ENCODE assay signal across 9 cellular contexts in genomic region chr21:21200103-21200938, GRCh38.
DNase-seq lines count a peak whose midpoint lies in the region; ATAC-seq, FAIRE-seq and TF ChIP-seq lines count a peak whose summit lies in the region.
"Had no signal": no experiment of that assay in that cellular context is flagged by ENCODE, and none has a peak within 500 bp of the region (broad histone marks: within the 10 kb centered on the region; RNA-seq: fewer than 3 reads in every experiment).

No MANE protein-coding gene starts in this region.

- H3K36me3 Mint-ChIP-seq in CD4-positive, CD25-positive, alpha-beta regulatory T cell, result no peaks in the 10 kb centered on the region
- H3K36me3 Mint-ChIP-seq in mesothelial cell of epicardium (no peaks in the 10 kb centered on the region), glutamatergic neuron (ENCODE audit: unreplicated experiment) (no peaks in the 10 kb centered on the region)

- no peaks in the 10 kb centered on the region for H3K4me1 Mint-ChIP-seq in CD4-positive, CD25-positive, alpha-beta regulatory T cell
- H3K4me1 Mint-ChIP-seq in mesothelial cell of epicardium (peaks cover 7% of the 10 kb centered on the region), glutamatergic neuron (ENCODE audit: low read depth, unreplicated experiment) (no peaks in the 10 kb centered on the region)

- H3K4me3 Mint-ChIP-seq in CD4-positive, CD25-positive, alpha-beta regulatory T cell, result peak overlapping the region in 2 of 4 donors; percentile 21 to 26
- H3K4me3 Mint-ChIP-seq in mesothelial cell of epicardium (no peak overlapping the region), glutamatergic neuron (ENCODE audit: unreplicated experiment) (no peak overlapping the region)

- no peaks in the 10 kb centered on the region for H3K27me3 ChIP-seq in CD4-positive, CD25-positive, alpha-beta regulatory T cell (ENCODE audit: control insufficient read depth, insufficient read depth, low read length)
- H3K27me3 ChIP-seq in pancreas, result no peaks in the 10 kb centered on the region

- H3K27me3 Mint-ChIP-seq in CD4-positive, CD25-positive, alpha-beta regulatory T cell, result no peaks in the 10 kb centered on the region
- H3K27me3 Mint-ChIP-seq in mesothelial cell of epicardium (ENCODE audit: low read depth) (no peaks in the 10 kb centered on the region), glutamatergic neuron (ENCODE audit: unreplicated experiment) (peaks cover 1% of the 10 kb centered on the region)

- peak overlapping the region; percentile 22 for H3K4me3 ChIP-seq in CD4-positive, CD25-positive, alpha-beta regulatory T cell (ENCODE audit: low read depth, low read length)
- no peak overlapping the region for H3K4me3 ChIP-seq in epithelial cell of esophagus (ENCODE audit: low read length)
- no peak overlapping the region for H3K4me3 ChIP-seq in pancreas

- ATAC-seq in CD4-positive, CD25-positive, alpha-beta regulatory T cell (ENCODE audit: low read depth in 2 of 2), result peak in 1 of 2 donors; percentile 36
- ATAC-seq in pancreas (peak in 3 of 4 donors; percentile 24 to 87 (median 62)), HG02852 (IDR thresholded peaks at IDR 0.05; ENCODE audit: unreplicated experiment) (no peak)
- ATAC-seq: HCT116 had no signal

- H3K27ac Mint-ChIP-seq in CD4-positive, CD25-positive, alpha-beta regulatory T cell, result peak overlapping the region in 1 of 3 donors; percentile 11
- no peak overlapping the region for H3K27ac Mint-ChIP-seq in mesothelial cell of epicardium
- no peak overlapping the region for H3K27ac Mint-ChIP-seq in glutamatergic neuron (ENCODE audit: unreplicated experiment)

- H3K4me1 ChIP-seq in CD4-positive, CD25-positive, alpha-beta regulatory T cell (ENCODE audit: control insufficient read depth, insufficient read depth, low read length, poor library complexity, severe bottlenecking), result no peaks in the 10 kb centered on the region
- no peaks in the 10 kb centered on the region for H3K4me1 ChIP-seq in pancreas

- H3K36me3 ChIP-seq in CD4-positive, CD25-positive, alpha-beta regulatory T cell (ENCODE audit: control insufficient read depth, insufficient read depth, low read length), result no peaks in the 10 kb centered on the region
- H3K36me3 ChIP-seq in pancreas, result no peaks in the 10 kb centered on the region

- H3K9me3 ChIP-seq in CD4-positive, CD25-positive, alpha-beta regulatory T cell (ENCODE audit: control insufficient read depth in 2 of 2, low read length in 2 of 2), result peaks cover 0 to 5% of the 10 kb centered on the region in 2 experiments
- H3K9me3 ChIP-seq in pancreas, result no peaks in the 10 kb centered on the region

- TF ChIP-seq CTCF in epithelial cell of esophagus (IDR thresholded peaks at IDR 0.05; ENCODE audit: insufficient read depth, low read depth, low read length, missing control alignments) (no peak), pancreas (IDR thresholded peaks at IDR 0.05) (no peak), mesothelial cell of epicardium (IDR thresholded peaks at IDR 0.05; ENCODE audit: unreplicated experiment) (no peak), glutamatergic neuron (IDR thresholded peaks at IDR 0.05; ENCODE audit: partially characterized antibody, unreplicated experiment) (no peak)

- WGBS in pancreas, 2 donors, result 53 to 62% methylated on average over 6 of the region's 6 CpGs

- peak; percentile 83 for FAIRE-seq in pancreas (lab: Jason Lieb, UNC)

- peak in 1 of 3 donors; percentile 70 for DNase-seq in CD4-positive, CD25-positive, alpha-beta regulatory T cell
- DNase-seq in RPMI7951 (ENCODE audit: low read depth), result peak; percentile 89
- DNase-seq in epithelial cell of esophagus (ENCODE audit: low read depth), result peak; percentile 58
- DNase-seq in pancreas, result no peak
- DNase-seq in mesothelial cell of epicardium (ENCODE audit: low spot score in 2 of 2, unreplicated experiment in 2 of 2), result no peak
- DNase-seq in glutamatergic neuron, result no peak
- DNase-seq in occipital lobe (lab: John Stamatoyannopoulos, UW), result no peak

- peaks cover 0 to 8% (median 2%) of the 10 kb centered on the region in 7 donors for H3K9me3 Mint-ChIP-seq in CD4-positive, CD25-positive, alpha-beta regulatory T cell
- H3K9me3 Mint-ChIP-seq in mesothelial cell of epicardium (peaks cover 4% of the 10 kb centered on the region), glutamatergic neuron (ENCODE audit: unreplicated experiment) (peaks cover 2% of the 10 kb centered on the region)

- intact Hi-C loops in pancreas (cut with DNase I), result no loop called here

- no peak overlapping the region for H3K27ac ChIP-seq in CD4-positive, CD25-positive, alpha-beta regulatory T cell (ENCODE audit: insufficient read depth, low read length, poor library complexity, severe bottlenecking)
- no peak overlapping the region for H3K27ac ChIP-seq in pancreas

Comparison
In these comparisons a context has a peak if more than half of its experiments do, and no peak if none do; other contexts are left out.
1. DNase-seq: peak in RPMI7951 (single experiment) and epithelial cell of esophagus (single experiment); none in pancreas (0 of 6), mesothelial cell of epicardium (0 of 2), glutamatergic neuron (single experiment) and occipital lobe (single experiment).